ENCODE assay signal across 21 cellular contexts in genomic region chr17:80986046-80986445, GRCh38.
"Had no signal": no experiment of that assay in that cellular context is flagged by ENCODE, and none has a peak within 500 bp of the region (broad histone marks: within the 10 kb centered on the region; RNA-seq: fewer than 3 reads in every experiment).

No MANE protein-coding gene starts in this region.

- H3K4me1 Mint-ChIP-seq: activated T-helper 17 cell treated with anti-CD3 and anti-CD28 coated beads, Interleukin-2, amount 50 U/mL, for 72 hours; endodermal cell had no signal

- H3K9me3 Mint-ChIP-seq: activated CD8-positive, alpha-beta T cell treated with anti-CD3 and anti-CD28 coated beads for 36 hours; activated naive CD4-positive, alpha-beta T cell treated with anti-CD3 and anti-CD28 coated beads, Interleukin-2, amount 50 U/mL, for 24 hours; activated naive CD8-positive, alpha-beta T cell treated with anti-CD3 and anti-CD28 coated beads, Interleukin-2, amount 50 U/mL, for 24 hours; activated T-cell treated with anti-CD3 and anti-CD28 coated beads, Interleukin-2, amount 50 U/mL, for 4 hours; activated T-helper 17 cell treated with anti-CD3 and anti-CD28 coated beads, Interleukin-2, amount 50 U/mL, for 72 hours; endodermal cell; natural killer cell treated with Interleukin-12 subunit alpha and Interleukin-12 subunit beta and Interleukin-15 and Interleukin-18, amount 100 ng/mL, for 72 hours had no signal

- H3K27me3 ChIP-seq: testis had no signal

- ATAC-seq: activated CD8-positive, alpha-beta T cell treated with anti-CD3 and anti-CD28 coated beads for 36 hours; activated naive CD8-positive, alpha-beta T cell treated with anti-CD3 and anti-CD28 coated beads, Interleukin-2, amount 50 U/mL, for 24 hours; activated T-cell treated with anti-CD3 and anti-CD28 coated beads, Interleukin-2, amount 50 U/mL, for 4 hours; activated T-helper 17 cell treated with anti-CD3 and anti-CD28 coated beads, Interleukin-2, amount 50 U/mL, for 72 hours; esophagus mucosa; foreskin keratinocyte; left lung; lower lobe of right lung; natural killer cell treated with Interleukin-12 subunit alpha and Interleukin-12 subunit beta and Interleukin-15 and Interleukin-18, amount 100 ng/mL, for 72 hours; right cardiac atrium; stimulated activated naive CD8-positive, alpha-beta T cell treated with anti-CD3 and anti-CD28 coated beads, Interleukin-15, Interleukin-2, amounts not matched to agents 100 U/mL and 50 U/mL, for 24 hours had no signal

- H3K36me3 Mint-ChIP-seq: activated naive CD4-positive, alpha-beta T cell treated with anti-CD3 and anti-CD28 coated beads, Interleukin-2, amount 50 U/mL, for 24 hours; natural killer cell treated with Interleukin-12 subunit alpha and Interleukin-12 subunit beta and Interleukin-15 and Interleukin-18, amount 100 ng/mL, for 72 hours had no signal

- H3K4me3 ChIP-seq: left lung, lower lobe of right lung, testis, transverse colon had no signal

- H3K4me1 ChIP-seq: foreskin keratinocyte had no signal

- H3K27ac Mint-ChIP-seq: activated CD8-positive, alpha-beta T cell treated with anti-CD3 and anti-CD28 coated beads for 36 hours; activated naive CD4-positive, alpha-beta T cell treated with anti-CD3 and anti-CD28 coated beads, Interleukin-2, amount 50 U/mL, for 24 hours; activated naive CD8-positive, alpha-beta T cell treated with anti-CD3 and anti-CD28 coated beads, Interleukin-2, amount 50 U/mL, for 24 hours; activated T-helper 17 cell treated with anti-CD3 and anti-CD28 coated beads, Interleukin-2, amount 50 U/mL, for 72 hours; endodermal cell; natural killer cell treated with Interleukin-12 subunit alpha and Interleukin-12 subunit beta and Interleukin-15 and Interleukin-18, amount 100 ng/mL, for 72 hours had no signal

- H3K27me3 Mint-ChIP-seq: activated naive CD4-positive, alpha-beta T cell treated with anti-CD3 and anti-CD28 coated beads, Interleukin-2, amount 50 U/mL, for 24 hours; activated T-helper 17 cell treated with anti-CD3 and anti-CD28 coated beads, Interleukin-2, amount 50 U/mL, for 72 hours had no signal

- H3K9me3 ChIP-seq: left lung, lower lobe of right lung, testis, transverse colon had no signal

- H3K4me3 Mint-ChIP-seq: activated CD8-positive, alpha-beta T cell treated with anti-CD3 and anti-CD28 coated beads for 36 hours; activated naive CD4-positive, alpha-beta T cell treated with anti-CD3 and anti-CD28 coated beads, Interleukin-2, amount 50 U/mL, for 24 hours; activated naive CD8-positive, alpha-beta T cell treated with anti-CD3 and anti-CD28 coated beads, Interleukin-2, amount 50 U/mL, for 24 hours; activated T-cell treated with anti-CD3 and anti-CD28 coated beads, Interleukin-2, amount 50 U/mL, for 4 hours; activated T-helper 17 cell treated with anti-CD3 and anti-CD28 coated beads, Interleukin-2, amount 50 U/mL, for 72 hours; endodermal cell; natural killer cell treated with Interleukin-12 subunit alpha and Interleukin-12 subunit beta and Interleukin-15 and Interleukin-18, amount 100 ng/mL, for 72 hours had no signal

- DNase-seq: activated CD4-positive, alpha-beta T cell treated with anti-CD3 and anti-CD28 coated beads, Interleukin-2, amount 50 U/mL, for 1 hour; activated CD8-positive, alpha-beta T cell treated with anti-CD3 and anti-CD28 coated beads for 36 hours; activated naive CD8-positive, alpha-beta T cell treated with anti-CD3 and anti-CD28 coated beads, Interleukin-2, amount 50 U/mL, for 24 hours; activated T-cell treated with anti-CD3 and anti-CD28 coated beads, Interleukin-2, amount 50 U/mL, for 4 hours; central memory CD4-positive, alpha-beta T cell; endodermal cell; foreskin keratinocyte; left lung; lower lobe of right lung; mesenchymal stem cell; stimulated activated CD4-positive, alpha-beta T cell treated with anti-CD3 and anti-CD28 coated beads, Interleukin-12 subunit alpha, Interleukin-12 subunit beta, amount 100 ng/mL, for 4 hours; stimulated activated CD4-positive, alpha-beta T cell treated with anti-CD3 and anti-CD28 coated beads, Interleukin-4, amount 100 ng/mL, for 1 hour; stimulated activated naive CD8-positive, alpha-beta T cell treated with anti-CD3 and anti-CD28 coated beads, Interleukin-15, Interleukin-2, amounts not matched to agents 100 U/mL and 50 U/mL, for 24 hours; T1000; testis; transverse colon had no signal

- H3K36me3 ChIP-seq: left lung, lower lobe of right lung, transverse colon had no signal

- H3K27ac ChIP-seq: foreskin keratinocyte, left lung, lower lobe of right lung, testis had no signal
